Comparison of ENCODE assay signal across 1 cellular context in genomic region chrX:50596056-50596455, GRCh38.
TF ChIP-seq lines count a peak whose summit lies in the region.

No MANE protein-coding gene starts in this region.

TF ChIP-seq in H1, 55 proteins besides CTCF, POLR2A, EP300 and RAD21 (continued from another document):
- TF ChIP-seq RXRA (IDR thresholded peaks at IDR 0.05; ENCODE audit: insufficient read depth, low read depth, low read length) = no peak
- TF ChIP-seq PHF8 (conservative IDR thresholded peaks at IDR 0.05; ENCODE audit: low read depth, low read length) = no peak
- TF ChIP-seq EZH2 (IDR thresholded peaks at IDR 0.05; ENCODE audit: low read depth, low read length, severe bottlenecking) = no peak
- TF ChIP-seq POU5F1 (IDR thresholded peaks at IDR 0.05; ENCODE audit: low read depth, low read length) = no peak
- no peak for TF ChIP-seq SP1 (IDR thresholded peaks at IDR 0.05; ENCODE audit: low read depth, low read length)
- TF ChIP-seq SAP30 (IDR thresholded peaks at IDR 0.05; ENCODE audit: insufficient read depth, insufficient replicate concordance, low read length) = no peak
- TF ChIP-seq CHD1 (IDR thresholded peaks at IDR 0.05; ENCODE audit: low read depth, low read length) = no peak
- no peak for TF ChIP-seq CBX5 (IDR thresholded peaks at IDR 0.05; ENCODE audit: low read depth, low read length)
